ENCODE assay signal across 24 cellular contexts in the genomic region with DNA sequence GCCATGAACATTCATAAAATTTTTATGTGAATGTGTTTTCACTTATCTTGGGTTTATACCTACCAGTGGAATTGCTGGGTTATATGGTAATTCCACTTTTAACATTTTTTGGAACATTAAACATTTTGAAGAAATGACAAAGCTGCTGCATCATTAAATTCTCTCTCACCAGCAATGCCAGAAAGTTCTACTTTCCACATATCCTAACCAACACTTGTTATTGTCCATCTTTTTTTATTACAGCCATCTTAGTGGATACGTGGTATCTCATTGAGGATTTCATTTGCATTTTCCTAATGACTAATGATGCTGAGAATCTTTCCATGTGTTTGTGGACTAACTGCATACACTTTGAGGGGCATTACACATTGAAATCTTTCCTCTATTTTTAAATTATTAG.
"Had no signal": no experiment of that assay in that cellular context is flagged by ENCODE, and none has a peak within 500 bp of the region (broad histone marks: within the 10 kb centered on the region; RNA-seq: fewer than 3 reads in every experiment).

No MANE protein-coding gene starts in this region.

- H3K4me1 ChIP-seq: colonic mucosa had no signal

- H3K9me3 ChIP-seq: colonic mucosa, esophagus muscularis mucosa, esophagus squamous epithelium, gastrocnemius medialis, gastroesophageal sphincter, heart left ventricle, heart right ventricle had no signal

- H3K27me3 Mint-ChIP-seq: dendritic cell treated with granulocyte-macrophage colony-stimulating factor and Interleukin-4, amounts not matched to agents 40 ng/mL and 50 ng/mL, for 4 days; effector memory CD8-positive, alpha-beta T cell had no signal

- H3K4me3 Mint-ChIP-seq: dendritic cell treated with granulocyte-macrophage colony-stimulating factor and Interleukin-4, amounts not matched to agents 40 ng/mL and 50 ng/mL, for 4 days; effector memory CD8-positive, alpha-beta T cell; endodermal cell had no signal

- H3K27me3 ChIP-seq: colonic mucosa, esophagus muscularis mucosa, esophagus squamous epithelium, foreskin keratinocyte, gastrocnemius medialis, gastroesophageal sphincter, heart left ventricle, heart right ventricle had no signal

- H3K27ac ChIP-seq: colonic mucosa, coronary artery, epithelial cell of prostate, esophagus muscularis mucosa, esophagus squamous epithelium, foreskin keratinocyte, gastrocnemius medialis, gastroesophageal sphincter, heart left ventricle, heart right ventricle had no signal

- ATAC-seq: effector memory CD8-positive, alpha-beta T cell; esophagus mucosa; foreskin keratinocyte; gastrocnemius medialis; gastroesophageal sphincter; heart left ventricle; heart right ventricle had no signal

- H3K36me3 ChIP-seq: colonic mucosa, esophagus muscularis mucosa, esophagus squamous epithelium, gastrocnemius medialis, gastroesophageal sphincter, heart left ventricle, heart right ventricle had no signal

- DNase-seq: colonic mucosa; cortex of kidney; dermis blood vessel endothelial cell; effector CD4-positive, alpha-beta T cell; effector CD8-positive, alpha-beta T cell; effector memory CD4-positive, alpha-beta T cell; effector memory CD8-positive, alpha-beta T cell; endodermal cell; erythroblast; esophagus squamous epithelium; foreskin fibroblast; foreskin keratinocyte; foreskin melanocyte; gastrocnemius medialis; glutamatergic neuron; head of caudate nucleus; heart left ventricle; heart right ventricle had no signal

- H3K4me3 ChIP-seq: colonic mucosa, coronary artery, esophagus muscularis mucosa, esophagus squamous epithelium, gastrocnemius medialis, gastroesophageal sphincter, heart left ventricle, heart right ventricle had no signal

- H3K27ac Mint-ChIP-seq: dendritic cell treated with granulocyte-macrophage colony-stimulating factor and Interleukin-4, amounts not matched to agents 40 ng/mL and 50 ng/mL, for 4 days; endodermal cell had no signal
